ENCODE assay signal across 8 cellular contexts in genomic region chr12:106357549-106358409, GRCh38. TPM values are rescaled to one million over a fixed set of nuclear protein-coding genes. Genes with fewer than 3 reads are reported as not detected.
DNase-seq lines count a peak whose midpoint lies in the region; ATAC-seq, FAIRE-seq and TF ChIP-seq lines count a peak whose summit lies in the region.

POLR3B (plus strand) TSS chr12:106357748; CDS start chr12:106357880, 132 bp downstream.

- DNase-seq in AG04450 (ENCODE audit: low read depth, low spot score) (peak; percentile 92), NCI-H2196 (lab: John Stamatoyannopoulos, UW; ENCODE audit: unreplicated experiment) (peak; percentile 96), bronchial epithelial cell (ENCODE audit: low read depth) (peak; percentile 86), iPS-NIHi11 (ENCODE audit: low spot score) (peak; percentile 96), smooth muscle cell (lab: John Stamatoyannopoulos, UW; ENCODE audit: unreplicated experiment) (peak; percentile 97)

- H3F3A ChIP-seq in smooth muscle cell (ENCODE audit: low read depth), result peaks cover 8% of the 10 kb centered on the region

- ATAC-seq in GM18870 (IDR thresholded peaks at IDR 0.05; ENCODE audit: unreplicated experiment) (peak; percentile 83), HG03135 (IDR thresholded peaks at IDR 0.05; ENCODE audit: unreplicated experiment) (peak; percentile 83)

- H2AFZ ChIP-seq in smooth muscle cell (ENCODE audit: low read depth), result peak within 1 kb of the TSS; percentile 79

- peak within 1 kb of the TSS; percentile 88 for H3K4me2 ChIP-seq in smooth muscle cell

- POLR2A ChIA-PET in AG04450 (lab: Yijun Ruan, JAX), result interaction anchor here (0.5 to 1.9 kb wide), 14 partner anchors 10 to 1053 kb away, joined by 3 to 15 read pairs (median 4); partner anchors contain the start of genes CKAP4 and TMEM263

- TF ChIP-seq CTCF in AG04450 (IDR thresholded peaks at IDR 0.05; ENCODE audit: low read depth, low read length) (peak; percentile 95), WI38 (IDR thresholded peaks at IDR 0.05; ENCODE audit: low read depth, low read length) (peak; percentile 88), bronchial epithelial cell (IDR thresholded peaks at IDR 0.05; ENCODE audit: insufficient read depth, low read length, severe bottlenecking) (peak; percentile 90), smooth muscle cell (IDR thresholded peaks at IDR 0.05; ENCODE audit: borderline replicate concordance, insufficient read depth, poor library complexity, severe bottlenecking) (peak; percentile 70)

- H3K27ac ChIP-seq in AG04450 (ENCODE audit: low read depth, low read length), result peak within 1 kb of the TSS; percentile 97
- H3K27ac ChIP-seq in smooth muscle cell (ENCODE audit: low read depth), result peak within 1 kb of the TSS; percentile 96

- peaks cover 4% of the 10 kb centered on the region for H3K4me1 ChIP-seq in smooth muscle cell (ENCODE audit: low read depth)

- peaks cover 1% of the 10 kb centered on the region for H3K36me3 ChIP-seq in bronchial epithelial cell (ENCODE audit: control insufficient read depth, insufficient read depth, low read length)
- H3K36me3 ChIP-seq in smooth muscle cell (ENCODE audit: low read depth), result no peaks in the 10 kb centered on the region

- H4K20me1 ChIP-seq in smooth muscle cell (ENCODE audit: low read depth), result no peaks in the 10 kb centered on the region

- under 1% methylated on average over 63 of the region's 63 CpGs for WGBS in smooth muscle cell (ENCODE audit: low lambda C conversion rate)

- H3K9ac ChIP-seq in smooth muscle cell (ENCODE audit: low read depth), result peak within 1 kb of the TSS; percentile 90

- H3K9me3 ChIP-seq in AG04450 (ENCODE audit: control insufficient read depth, insufficient read depth, low read length) (no peaks in the 10 kb centered on the region; the same call in 1 of the 2 replicates), smooth muscle cell (replicated peaks; ENCODE audit: low read depth) (no peaks in the 10 kb centered on the region)

- CTCF ChIA-PET in AG04450 (lab: Charles Lee), result interaction anchor here (0.6 to 4.3 kb wide), 35 partner anchors 10 to 747 kb away, joined by 3 to 42 read pairs (median 4); partner anchors contain the start of gene TMEM263

- H3K4me3 ChIP-seq in AG04450 (ENCODE audit: low read depth, low read length) (peak within 1 kb of the TSS; percentile 92), WI38 (ENCODE audit: low read depth, low read length) (peak within 1 kb of the TSS; percentile 85), bronchial epithelial cell (ENCODE audit: low read depth, low read length) (peak within 1 kb of the TSS; percentile 90), smooth muscle cell (peak within 1 kb of the TSS; percentile 80)

- no peak for FAIRE-seq in bronchial epithelial cell (lab: Jason Lieb, UNC)

- H3K79me2 ChIP-seq in smooth muscle cell (ENCODE audit: low read depth), result peaks cover 15% of the 10 kb centered on the region

- H3K27me3 ChIP-seq in AG04450 (ENCODE audit: control insufficient read depth, insufficient read depth, low read length) (peaks cover 2% of the 10 kb centered on the region), bronchial epithelial cell (ENCODE audit: control insufficient read depth, insufficient read depth, low read length) (no peaks in the 10 kb centered on the region), smooth muscle cell (ENCODE audit: low read depth) (no peaks in the 10 kb centered on the region)

RNA-seq across cellular contexts. Expression of gene POLR3B, which starts in this region (rescaled TPM):
- polyA plus RNA-seq in AG04450 (2011; rRNA removed), result 11.0 and 14.1 TPM in 2 replicates
- polyA minus RNA-seq in AG04450 (2011; rRNA and poly(A)+ RNA removed), result 15.4 and 20.4 TPM in 2 replicates
- total RNA-seq in bronchial epithelial cell, result 9.7 and 9.9 TPM in 2 replicates
- total RNA-seq in smooth muscle cell, result 7.5 and 11.7 TPM in 2 replicates
- polyA plus RNA-seq in smooth muscle cell, result 4.8 and 7.3 TPM in 2 replicates

Comparison
In these comparisons a context has a peak if more than half of its experiments do, and no peak if none do; other contexts are left out.
1. Peak in every context shown above with its lines: DNase-seq, ATAC-seq, H3K4me3 ChIP-seq and H3K27ac ChIP-seq.